ENCODE assay signal across 17 cellular contexts in genomic region chr12:126424696-126425095, GRCh38.
"Had no signal": no experiment of that assay in that cellular context is flagged by ENCODE, and none has a peak within 500 bp of the region (broad histone marks: within the 10 kb centered on the region; RNA-seq: fewer than 3 reads in every experiment).

No MANE protein-coding gene starts in this region.

- H3K36me3 ChIP-seq: adrenal gland, tibial nerve had no signal

- H3K4me3 ChIP-seq: adrenal gland, body of pancreas, tibial nerve had no signal

- H3K27me3 ChIP-seq: adrenal gland, body of pancreas, tibial nerve had no signal

- H3K4me3 Mint-ChIP-seq: activated T-helper 1 cell treated with anti-CD3 and anti-CD28 coated beads, Interleukin-12 subunit alpha, Interleukin-12 subunit beta, Interleukin-2, Interleukin-4 antibody, amounts not matched to agents 30 ng/mL and 10 ng/mL and 1 ng/mL, durations not matched to agents 14 hours and 24 hours and 36 hours; immature natural killer cell; memory B cell; stimulated activated naive CD8-positive, alpha-beta T cell treated with anti-CD3 and anti-CD28 coated beads, Interleukin-15, Interleukin-2, amounts not matched to agents 100 ng/mL and 50 ng/mL, for 24 hours had no signal

- ATAC-seq: activated naive CD4-positive, alpha-beta T cell treated with anti-CD3 and anti-CD28 coated beads, Interleukin-2, amount 50 U/mL, for 72 hours; body of pancreas; esophagus mucosa had no signal

- H3K4me1 Mint-ChIP-seq: immature natural killer cell, memory B cell had no signal

- H3K27ac ChIP-seq: adrenal gland, body of pancreas, tibial nerve had no signal

- H3K9me3 ChIP-seq: adrenal gland, body of pancreas, tibial nerve had no signal

- H3K27me3 Mint-ChIP-seq: memory B cell; stimulated activated naive CD8-positive, alpha-beta T cell treated with anti-CD3 and anti-CD28 coated beads, Interleukin-15, Interleukin-2, amounts not matched to agents 100 ng/mL and 50 ng/mL, for 24 hours had no signal

- DNase-seq: activated CD4-positive, alpha-beta T cell treated with anti-CD3 and anti-CD28 coated beads, Interleukin-2, amount 50 U/mL, for 4 hours; activated CD4-positive, CD25-positive, alpha-beta regulatory T cell treated with anti-CD3 and anti-CD28 coated beads, Interleukin-2, amount 50 U/mL, for 72 hours; activated gamma-delta T cell treated with Interleukin-2 at 50 U/mL for 16 hours; adrenal gland; body of pancreas; cortex of kidney; effector CD4-positive, alpha-beta T cell; immature natural killer cell; occipital lobe; posterior cingulate gyrus; stimulated activated CD4-positive, alpha-beta T cell treated with anti-CD3 and anti-CD28 coated beads, Interleukin-2, amount 100 ng/mL, for 24 hours had no signal

- H3K36me3 Mint-ChIP-seq: immature natural killer cell, memory B cell had no signal

- H3K27ac Mint-ChIP-seq: activated naive CD4-positive, alpha-beta T cell treated with anti-CD3 and anti-CD28 coated beads, Interleukin-2, amount 50 U/mL, for 72 hours; activated T-helper 1 cell treated with anti-CD3 and anti-CD28 coated beads, Interleukin-12 subunit alpha, Interleukin-12 subunit beta, Interleukin-2, Interleukin-4 antibody, amounts not matched to agents 30 ng/mL and 10 ng/mL and 1 ng/mL, durations not matched to agents 14 hours and 24 hours and 36 hours; immature natural killer cell; memory B cell; stimulated activated naive CD8-positive, alpha-beta T cell treated with anti-CD3 and anti-CD28 coated beads, Interleukin-15, Interleukin-2, amounts not matched to agents 100 ng/mL and 50 ng/mL, for 24 hours had no signal

- H3K4me1 ChIP-seq: adrenal gland, body of pancreas, tibial nerve had no signal
